20 cellular contexts compared by ENCODE assay signal in the genomic region with DNA sequence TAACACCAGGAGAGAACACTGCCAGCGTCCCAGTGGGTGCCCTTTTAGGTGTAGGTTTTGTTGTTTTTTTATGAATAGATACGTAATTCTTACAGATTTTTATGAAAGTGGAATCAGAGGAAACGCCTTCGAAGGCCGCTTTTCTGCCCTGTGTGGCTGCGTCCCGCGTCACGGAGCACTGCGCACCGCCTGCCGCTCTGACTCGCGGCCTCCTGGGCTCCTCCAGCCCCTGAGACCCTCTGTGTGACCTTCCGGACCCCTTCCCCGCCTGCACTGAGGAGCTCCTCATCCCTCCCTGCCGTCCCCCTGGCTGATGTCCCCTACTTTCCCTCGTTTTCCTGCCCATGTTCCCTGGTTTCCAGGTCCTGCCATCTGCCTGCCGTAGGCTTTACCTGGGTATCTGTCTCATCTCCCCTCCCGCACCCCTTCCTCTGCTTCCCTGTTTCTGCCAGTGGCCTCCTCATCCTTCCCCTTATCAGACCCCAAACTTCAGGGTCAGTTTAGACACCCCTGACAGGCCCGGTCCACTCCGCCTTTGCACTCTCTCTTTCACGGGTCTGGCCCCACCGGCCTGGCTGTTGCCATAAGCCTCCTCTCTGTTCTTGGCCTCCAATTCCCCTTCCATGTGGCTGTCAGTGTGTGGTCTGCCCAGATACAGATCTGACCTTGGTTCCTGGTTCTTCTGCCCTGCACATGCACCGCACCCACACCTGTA. TPM values are rescaled to one million over a fixed set of nuclear protein-coding genes. Genes with fewer than 3 reads are reported as not detected.
DNase-seq lines count a peak whose midpoint lies in the region; ATAC-seq, FAIRE-seq and TF ChIP-seq lines count a peak whose summit lies in the region.
"Had no signal": no experiment of that assay in that cellular context is flagged by ENCODE, and none has a peak within 500 bp of the region (broad histone marks: within the 10 kb centered on the region; RNA-seq: fewer than 3 reads in every experiment).

No MANE protein-coding gene starts in this region.

- intact Hi-C loops in HepG2 (cut with micrococcal nuclease; ENCODE audit: unreplicated experiment) (no loop called here), right lobe of liver (cut with DNase I) (no loop called here), testis (cut with DNase I; ENCODE audit: low total_unique reads) (no loop called here)

- H3K27me3 Mint-ChIP-seq in endodermal cell (ENCODE audit: insufficient read depth) = no peaks in the 10 kb centered on the region
- H3K27me3 Mint-ChIP-seq: CD8-positive, alpha-beta memory T cell had no signal

- CTCF ChIA-PET in HepG2 (lab: Yijun Ruan, JAX; ENCODE audit: low intra/inter-chr PET ratio, low total read pairs) = no interaction called here

- peaks cover 19% of the 10 kb centered on the region for H3K4me1 ChIP-seq in HepG2 (ENCODE audit: insufficient read depth, low read length)
- no peaks in the 10 kb centered on the region for H3K4me1 ChIP-seq in right lobe of liver
- H3K4me1 ChIP-seq in endodermal cell (ENCODE audit: control insufficient read depth, insufficient read depth, low read length) = no peaks in the 10 kb centered on the region
- H3K4me1 ChIP-seq in osteoblast (ENCODE audit: insufficient read depth, low read length) = no peaks in the 10 kb centered on the region
- H3K4me1 ChIP-seq in testis = peaks cover 2% of the 10 kb centered on the region
- no peaks in the 10 kb centered on the region for H3K4me1 ChIP-seq in Karpas-422 (ENCODE audit: low read length)
- H3K4me1 ChIP-seq: Peyer's patch had no signal

- H3K4me3 Mint-ChIP-seq in endodermal cell = no peak overlapping the region
- H3K4me3 Mint-ChIP-seq: CD8-positive, alpha-beta memory T cell had no signal

- no peaks in the 10 kb centered on the region for H3K9me3 ChIP-seq in HepG2 (ENCODE audit: low read length)
- H3K9me3 ChIP-seq in right lobe of liver = no peaks in the 10 kb centered on the region
- no peaks in the 10 kb centered on the region for H3K9me3 ChIP-seq in endodermal cell (ENCODE audit: control insufficient read depth, low read length)
- H3K9me3 ChIP-seq in osteoblast (ENCODE audit: low read depth, low read length) = no peaks in the 10 kb centered on the region
- no peaks in the 10 kb centered on the region for H3K9me3 ChIP-seq in testis
- no peaks in the 10 kb centered on the region for H3K9me3 ChIP-seq in Karpas-422 (ENCODE audit: low read length)
- H3K9me3 ChIP-seq: Peyer's patch had no signal

- H3K9ac ChIP-seq in HepG2 (ENCODE audit: insufficient read depth, low read depth, low read length) (no peak overlapping the region), endodermal cell (ENCODE audit: extremely low read depth, low read length, poor library complexity, severe bottlenecking) (no peak overlapping the region), Karpas-422 (ENCODE audit: low read length) (no peak overlapping the region)
- H3K9ac ChIP-seq: GM23248 had no signal

- peaks cover 54% of the 10 kb centered on the region for H3K36me3 Mint-ChIP-seq in endodermal cell (ENCODE audit: low read depth)

- no peak overlapping the region for H3K4me3 ChIP-seq in HepG2 (replicated peaks in 1 of 3; ENCODE audit: insufficient read depth in 1 of 3, low read depth in 2 of 3, low read length in 3 of 3)
- no peak overlapping the region for H3K4me3 ChIP-seq in right lobe of liver
- H3K4me3 ChIP-seq in endodermal cell (ENCODE audit: low read length) = no peak overlapping the region
- H3K4me3 ChIP-seq in osteoblast (ENCODE audit: insufficient read depth, low read length) = no peak overlapping the region
- no peak overlapping the region for H3K4me3 ChIP-seq in testis
- H3K4me3 ChIP-seq in Karpas-422 (ENCODE audit: low read length) = no peak overlapping the region
- H3K4me3 ChIP-seq: GM23248, Peyer's patch had no signal

- no peaks in the 10 kb centered on the region for H3K9me2 ChIP-seq in Karpas-422 (replicated peaks; ENCODE audit: insufficient read depth, low read length)

- TF ChIP-seq POLR2A in HepG2 (IDR thresholded peaks at IDR 0.05; ENCODE audit: insufficient read depth in 1 of 2, low read depth in 2 of 2, low read length in 2 of 2) (no peak), right lobe of liver (IDR thresholded peaks at IDR 0.05) (no peak), testis (IDR thresholded peaks at IDR 0.05) (no peak)

- H3K9me3 Mint-ChIP-seq in endodermal cell = no peaks in the 10 kb centered on the region
- H3K9me3 Mint-ChIP-seq: CD8-positive, alpha-beta memory T cell had no signal

- POLR2A ChIA-PET in HepG2 (lab: Yijun Ruan, JAX) = no interaction called here

- ATAC-seq in HepG2 (no peak), right lobe of liver (no peak)

- H3K4me2 ChIP-seq in HepG2 (ENCODE audit: low read depth, low read length) (no peak overlapping the region), osteoblast (ENCODE audit: insufficient read depth, low read length) (no peak overlapping the region), Karpas-422 (ENCODE audit: low read depth, low read length, poor library complexity, severe bottlenecking) (no peak overlapping the region)

- TF ChIP-seq EP300 in HepG2 (IDR thresholded peaks at IDR 0.05; ENCODE audit: low read depth in 2 of 2, low read length in 2 of 2) (no peak), HepG2 (CRISPR knock-in tag; IDR thresholded peaks at IDR 0.05; ENCODE audit: borderline replicate concordance) (no peak)

- H3K79me2 ChIP-seq in HepG2 (ENCODE audit: insufficient read depth, low read length) (peaks cover 2% of the 10 kb centered on the region), osteoblast (ENCODE audit: insufficient read depth, low read length) (no peaks in the 10 kb centered on the region), Karpas-422 (ENCODE audit: low read length) (no peaks in the 10 kb centered on the region)

- H3K4me1 Mint-ChIP-seq in endodermal cell = no peaks in the 10 kb centered on the region
- H3K4me1 Mint-ChIP-seq: CD8-positive, alpha-beta memory T cell had no signal

- H3K27ac ChIP-seq in HepG2 (ENCODE audit: extremely low read length, insufficient read depth, low read length) (no peak overlapping the region), right lobe of liver (no peak overlapping the region), endodermal cell (ENCODE audit: low read depth, low read length) (no peak overlapping the region), osteoblast (ENCODE audit: low read depth, low read length) (no peak overlapping the region), testis (no peak overlapping the region), Karpas-422 (ENCODE audit: low read length) (no peak overlapping the region)
- H3K27ac ChIP-seq: GM23248, Peyer's patch had no signal

- TF ChIP-seq CTCF in HepG2 (CRISPR knock-in tag; IDR thresholded peaks at IDR 0.05) = no peak
- no peak for TF ChIP-seq CTCF in right lobe of liver (IDR thresholded peaks at IDR 0.05)
- TF ChIP-seq CTCF in endodermal cell (conservative IDR thresholded peaks at IDR 0.05) = no peak
- TF ChIP-seq CTCF in osteoblast (IDR thresholded peaks at IDR 0.05; ENCODE audit: extremely low read depth, low read depth, low read length) = no peak
- no peak for TF ChIP-seq CTCF in testis (IDR thresholded peaks at IDR 0.05)

- peaks cover 27 to 57% of the 10 kb centered on the region in 2 experiments for H3K36me3 ChIP-seq in HepG2 (replicated peaks in 1 of 2; ENCODE audit: control insufficient read depth in 1 of 2, insufficient read depth in 2 of 2, low read length in 2 of 2)
- H3K36me3 ChIP-seq in right lobe of liver = peaks cover 0 to 54% (median 31%) of the 10 kb centered on the region in 4 donors
- peaks cover 64% of the 10 kb centered on the region for H3K36me3 ChIP-seq in endodermal cell (ENCODE audit: control insufficient read depth, insufficient read depth, low read length)
- peaks cover 31% of the 10 kb centered on the region for H3K36me3 ChIP-seq in osteoblast (ENCODE audit: insufficient read depth, low read length)
- no peaks in the 10 kb centered on the region for H3K36me3 ChIP-seq in testis (ENCODE audit: low read depth, missing control alignments)
- peaks cover 32% of the 10 kb centered on the region; the same call in 1 of the 2 replicates for H3K36me3 ChIP-seq in Karpas-422 (ENCODE audit: insufficient read depth, low read length)

- no peak for TF ChIP-seq RAD21 in HepG2 (CRISPR knock-in tag; IDR thresholded peaks at IDR 0.05)

- no TSS peak for BruUV-seq in HepG2 (replicated peaks; lab: Mats Ljungman, UMichigan)

- peaks cover 8% of the 10 kb centered on the region for H4K20me1 ChIP-seq in HepG2 (ENCODE audit: insufficient read depth, low read length)
- H4K20me1 ChIP-seq in osteoblast (ENCODE audit: insufficient read depth, low read length) = peaks cover 7% of the 10 kb centered on the region
- H4K20me1 ChIP-seq in Karpas-422 (ENCODE audit: insufficient read depth, low read depth, low read length) = no peaks in the 10 kb centered on the region

- WGBS in HepG2 (ENCODE audit: low lambda C conversion rate) = 97% methylated on average over 25 of the region's 25 CpGs
- 90% methylated on average over 23 of the region's 25 CpGs for WGBS in right lobe of liver (ENCODE audit: insufficient coverage, low coverage, low lambda C conversion rate, missing lambda C conversion rate)
- 96 to 97% methylated on average over 24 to 25 of the region's 25 CpGs for WGBS in endodermal cell (ENCODE audit: insufficient coverage in 1 of 2, insufficient read length in 1 of 2), 2 experiments
- WGBS in testis, 2 donors = 89 to 97% methylated on average over 25 of the region's 25 CpGs

- no peak for FAIRE-seq in HepG2 (lab: Jason Lieb, UNC)
- FAIRE-seq: D721Med had no signal

- peak overlapping the region; percentile 66 for H3K27ac Mint-ChIP-seq in endodermal cell

- H2AFZ ChIP-seq in HepG2 (ENCODE audit: low read length) (no peak overlapping the region), osteoblast (ENCODE audit: low read length) (no peak overlapping the region), Karpas-422 (ENCODE audit: low read length) (no peak overlapping the region)
- H2AFZ ChIP-seq: GM23248 had no signal

- in situ Hi-C loops in HepG2 (cut with HindIII; ENCODE audit: extremely low pct_ligation_motif_present, low pct_unique_long_range_greater_than_20kb) = no loop called here

- DNase-seq in HepG2 (ENCODE audit: low spot score) = no peak
- no peak for DNase-seq in right lobe of liver
- no peak for DNase-seq in endodermal cell
- peak; percentile 78 for DNase-seq in osteoblast (ENCODE audit: insufficient read length, low spot score, missing footprints)
- DNase-seq in testis = peak; percentile 4
- no peak for DNase-seq in SHP77 (lab: John Stamatoyannopoulos, UW)
- DNase-seq in kidney glomerular epithelial cell (lab: John Stamatoyannopoulos, UW) = no peak
- DNase-seq in Karpas-422 = no peak
- DNase-seq: ACHN; C1 segment of cervical spinal cord; CD8-positive, alpha-beta memory T cell; GM23248; HCEC 1CT; NCI-H1105; NCI-H2081 treated with DMSO at 0.1 percent for 48 hours; NCI-H446 treated with DMSO at 0.1 percent for 48 hours; NCI-H69; NK-92 treated with Interleukin-12 subunit alpha and Interleukin-12 subunit beta, amount 100 ng/mL, for 24 hours; Peyer's patch had no signal

- H3K27me3 ChIP-seq in HepG2 (ENCODE audit: control insufficient read depth in 1 of 2, insufficient read depth in 2 of 2, low read length in 2 of 2) (no peaks in the 10 kb centered on the region), right lobe of liver (no peaks in the 10 kb centered on the region), endodermal cell (ENCODE audit: control insufficient read depth, insufficient read depth, low read length, poor library complexity, severe bottlenecking) (no peaks in the 10 kb centered on the region), osteoblast (ENCODE audit: insufficient read depth, low read length) (no peaks in the 10 kb centered on the region), testis (no peaks in the 10 kb centered on the region), Karpas-422 (ENCODE audit: low read length) (no peaks in the 10 kb centered on the region)
- H3K27me3 ChIP-seq: Peyer's patch had no signal

RNA-seq across cellular contexts. Expression of a gene that starts 32.7 kb away (rescaled TPM):
- total RNA-seq in HepG2 (2016; rRNA removed; fragmentation: Illumina TruSeq; extraction: Trizol) (318 and 642 TPM in 2 replicates), right lobe of liver (100 to 1,000 TPM; 141 to 232 (median 191) TPM), endodermal cell (100 to 1,000 TPM; 402 to 408 TPM), osteoblast (245 and 291 TPM in 2 replicates), testis (10 to 100 TPM; 74.3 to 78.4 TPM)
- 56.1 and 61.3 TPM in 2 replicates for total RNA-seq in HepG2 (2016; cell fraction: cytosol; rRNA removed; fragmentation: Illumina TruSeq; extraction: Trizol; ENCODE audit: low read depth)
- total RNA-seq in HepG2 (2016; cell fraction: insoluble cytoplasmic fraction; rRNA removed; fragmentation: Illumina TruSeq; extraction: Trizol) = 300 and 675 TPM in 2 replicates
- 124 and 135 TPM in 2 replicates for total RNA-seq in HepG2 (2016; cell fraction: membrane; rRNA removed; fragmentation: Illumina TruSeq; extraction: Trizol)
- 502 and 568 TPM in 2 replicates for total RNA-seq in HepG2 (2016; cell fraction: nucleus; rRNA removed; fragmentation: Illumina TruSeq; extraction: Trizol)
- polyA plus RNA-seq in HepG2 (2011; rRNA removed) (418 and 586 TPM in 2 replicates), testis (ENCODE audit: insufficient read depth, low read depth, low replicate concordance) (123 TPM)
- 484 and 553 TPM in 2 replicates for polyA plus RNA-seq in HepG2 (2011; cell fraction: cytosol; rRNA removed)
- 135 and 158 TPM in 2 replicates for polyA plus RNA-seq in HepG2 (2011; cell fraction: nucleus; rRNA removed)
- polyA plus RNA-seq in HepG2 (2012) = 484 and 600 TPM in 2 replicates
- 61.3 and 65.3 TPM in 2 replicates for polyA plus RNA-seq in HepG2 (2016; cell fraction: cytosol; fragmentation: Illumina TruSeq; extraction: Trizol; ENCODE audit: low read depth)
- 289 and 301 TPM in 2 replicates for polyA plus RNA-seq in HepG2 (2016; cell fraction: insoluble cytoplasmic fraction; fragmentation: Illumina TruSeq; extraction: Trizol; ENCODE audit: low read depth)
- polyA plus RNA-seq in HepG2 (2016; cell fraction: membrane; fragmentation: Illumina TruSeq; extraction: Trizol; ENCODE audit: low read depth) = 102 and 106 TPM in 2 replicates
- 690 and 757 TPM in 2 replicates for polyA plus RNA-seq in HepG2 (2016; cell fraction: nucleus; fragmentation: Illumina TruSeq; extraction: Trizol; ENCODE audit: insufficient read depth, low read depth)
- polyA minus RNA-seq in HepG2 (2011; rRNA and poly(A)+ RNA removed; ENCODE audit: low replicate concordance) = 87.6 and 158 TPM in 2 replicates
- polyA minus RNA-seq in HepG2 (2011; cell fraction: cytosol; rRNA and poly(A)+ RNA removed) = 230 and 245 TPM in 2 replicates
- polyA minus RNA-seq in HepG2 (2011; cell fraction: nucleus; rRNA and poly(A)+ RNA removed) = 115 and 127 TPM in 2 replicates
- polyA plus RNA-seq in endodermal cell (2013, experiment 1 of 2) = 325 TPM
- polyA plus RNA-seq in endodermal cell (2013, experiment 2 of 2) = 329 TPM
- total RNA-seq in Karpas-422 (2014; rRNA removed; shearing (Covaris generic); ENCODE audit: low replicate concordance) = 92.4 and 106 TPM in 2 replicates

RNA-seq across cellular contexts. Expression of a gene that starts 58.5 kb away (rescaled TPM):
- total RNA-seq in HepG2 (2016; rRNA removed; fragmentation: Illumina TruSeq; extraction: Trizol) (0.04 TPM in 1 of 2 replicates, not detected in the other), right lobe of liver (under 1 TPM in 2 of 6 experiments, not detected in 4; 0.12 to 0.22 TPM), endodermal cell (under 1 TPM; 0.26 to 0.73 TPM), osteoblast (under 0.01 TPM in 2 replicates), testis (1 to 10 TPM; 5.9 to 6.2 TPM)
- total RNA-seq in HepG2 (2016; cell fraction: cytosol; rRNA removed; fragmentation: Illumina TruSeq; extraction: Trizol; ENCODE audit: low read depth) = not detected in 2 replicates
- total RNA-seq in HepG2 (2016; cell fraction: insoluble cytoplasmic fraction; rRNA removed; fragmentation: Illumina TruSeq; extraction: Trizol) = 0.04 TPM in 1 of 2 replicates, not detected in the other
- not detected in 2 replicates for total RNA-seq in HepG2 (2016; cell fraction: membrane; rRNA removed; fragmentation: Illumina TruSeq; extraction: Trizol)
- total RNA-seq in HepG2 (2016; cell fraction: nucleus; rRNA removed; fragmentation: Illumina TruSeq; extraction: Trizol) = 0.09 TPM in 1 of 2 replicates, not detected in the other
- polyA plus RNA-seq in HepG2 (2011; rRNA removed) (0.10 and 0.29 TPM in 2 replicates), testis (ENCODE audit: insufficient read depth, low read depth, low replicate concordance) (3.6 TPM)
- 0.05 TPM in 2 replicates for polyA plus RNA-seq in HepG2 (2011; cell fraction: cytosol; rRNA removed)
- polyA plus RNA-seq in HepG2 (2011; cell fraction: nucleus; rRNA removed) = 0.36 and 2.7 TPM in 2 replicates
- 1.4 and 1.5 TPM in 2 replicates for polyA plus RNA-seq in HepG2 (2012)
- polyA plus RNA-seq in HepG2 (2016; cell fraction: cytosol; fragmentation: Illumina TruSeq; extraction: Trizol; ENCODE audit: low read depth) = not detected in 2 replicates
- polyA plus RNA-seq in HepG2 (2016; cell fraction: insoluble cytoplasmic fraction; fragmentation: Illumina TruSeq; extraction: Trizol; ENCODE audit: low read depth) = not detected in 2 replicates
- polyA plus RNA-seq in HepG2 (2016; cell fraction: membrane; fragmentation: Illumina TruSeq; extraction: Trizol; ENCODE audit: low read depth) = not detected in 2 replicates
- not detected in 2 replicates for polyA plus RNA-seq in HepG2 (2016; cell fraction: nucleus; fragmentation: Illumina TruSeq; extraction: Trizol; ENCODE audit: insufficient read depth, low read depth)
- 7.5 TPM in 1 of 2 replicates, not detected in the other for polyA minus RNA-seq in HepG2 (2011; rRNA and poly(A)+ RNA removed; ENCODE audit: low replicate concordance)
- 0.44 and 0.69 TPM in 2 replicates for polyA minus RNA-seq in HepG2 (2011; cell fraction: cytosol; rRNA and poly(A)+ RNA removed)
- polyA minus RNA-seq in HepG2 (2011; cell fraction: nucleus; rRNA and poly(A)+ RNA removed) = 0.12 TPM in 1 of 2 replicates, not detected in the other
- 0.07 TPM for polyA plus RNA-seq in endodermal cell (2013, experiment 1 of 2)
- 0.29 TPM for polyA plus RNA-seq in endodermal cell (2013, experiment 2 of 2)
- not detected in 2 replicates for total RNA-seq in Karpas-422 (2014; rRNA removed; shearing (Covaris generic); ENCODE audit: low replicate concordance)
- total RNA-seq: GM23248 had no signal

Comparison
In these comparisons a context has a peak if more than half of its experiments do, and no peak if none do; other contexts are left out.
1. DNase-seq: peak in osteoblast (single experiment) and testis (single experiment); none in HepG2 (single experiment), right lobe of liver (0 of 3), endodermal cell (single experiment), SHP77 (0 of 2), kidney glomerular epithelial cell (single experiment) and Karpas-422 (single experiment).